ENCODE assay signal across 29 cellular contexts in genomic region chr1:22594396-22594795, GRCh38. TPM values are rescaled to one million over a fixed set of nuclear protein-coding genes. Genes with fewer than 3 reads are reported as not detected.
"Had no signal": no experiment of that assay in that cellular context is flagged by ENCODE, and none has a peak within 500 bp of the region (broad histone marks: within the 10 kb centered on the region; RNA-seq: fewer than 3 reads in every experiment).

No MANE protein-coding gene starts in this region.

- H3K4me3 ChIP-seq: stomach, suprapubic skin, testis, thoracic aorta, thyroid gland, tibial artery, tibial nerve, transverse colon, upper lobe of left lung, upper lobe of right lung, uterus, vagina had no signal

- DNase-seq: stimulated activated CD4-positive, alpha-beta T cell treated with anti-CD3 and anti-CD28 coated beads, Interleukin-2, amount 100 ng/mL, for 48 hours; stimulated activated CD4-positive, alpha-beta T cell treated with anti-CD3 and anti-CD28 coated beads, Interleukin-4, amount 100 ng/mL, for 1 hour; stimulated activated CD4-positive, alpha-beta T cell treated with anti-CD3 and anti-CD28 coated beads, Interleukin-4, amount 100 ng/mL, for 24 hours; stimulated activated CD4-positive, alpha-beta T cell treated with anti-CD3 and anti-CD28 coated beads, Interleukin-4, amount 100 ng/mL, for 4 hours; stimulated activated CD8-positive, alpha-beta memory T cell treated with anti-CD3 and anti-CD28 coated beads, Interleukin-4, amount 100 ng/mL, for 48 hours; stimulated activated naive B cell treated with anti-CD40 and anti-IgM and Interleukin-4, amounts not matched to agents 10 μg/mL and 1 μg/mL and 100 μg/mL, for 72 hours; stimulated activated naive CD4-positive, alpha-beta T cell; stimulated activated naive CD4-positive, alpha-beta T cell treated with Interleukin-2 at 50 U/mL for 16 hours; stimulated activated naive CD8-positive, alpha-beta T cell treated with anti-CD3 and anti-CD28 coated beads, Interleukin-15, amount 100 ng/mL, for 72 hours; stimulated activated naive CD8-positive, alpha-beta T cell treated with anti-CD3 and anti-CD28 coated beads, Interleukin-15, Interleukin-2, amounts not matched to agents 100 U/mL and 50 U/mL, for 24 hours; stomach; substantia nigra; testis; thyroid gland; tibial artery; transverse colon; trophoblast cell; upper lobe of right lung; uterus had no signal

- H3K27me3 ChIP-seq: testis, thyroid gland, uterus, vagina had no signal

- H3K36me3 ChIP-seq: stomach, suprapubic skin, thoracic aorta, thyroid gland, tibial artery, tibial nerve, transverse colon, upper lobe of left lung, upper lobe of right lung, uterus, vagina had no signal

- H3K27ac ChIP-seq: stomach, suprapubic skin, testis, thoracic aorta, thyroid gland, tibial artery, tibial nerve, transverse colon, upper lobe of left lung, upper lobe of right lung, uterus, vagina had no signal

- H3K9me3 ChIP-seq: stomach, suprapubic skin, testis, thoracic aorta, thyroid gland, tibial artery, tibial nerve, transverse colon, upper lobe of left lung, upper lobe of right lung, uterus, vagina had no signal

- ATAC-seq: stimulated activated effector memory CD8-positive, alpha-beta T cell treated with anti-CD3 and anti-CD28 coated beads, Interleukin-12 subunit alpha, Interleukin-12 subunit beta, amount 100 ng/mL, for 72 hours; stimulated activated memory B cell treated with anti-CD40 and anti-IgM and Interleukin-4, amounts not matched to agents 10 μg/mL and 1 μg/mL and 100 μg/mL, for 72 hours; stimulated activated naive B cell treated with anti-CD40 and anti-IgM and Interleukin-4, amounts not matched to agents 10 μg/mL and 1 μg/mL and 100 μg/mL, for 72 hours; stimulated activated naive CD8-positive, alpha-beta T cell treated with anti-CD3 and anti-CD28 coated beads, Interleukin-15, amount 100 ng/mL, for 72 hours; stimulated activated naive CD8-positive, alpha-beta T cell treated with anti-CD3 and anti-CD28 coated beads, Interleukin-15, Interleukin-2, amounts not matched to agents 100 U/mL and 50 U/mL, for 24 hours had no signal

- FAIRE-seq: urothelium cell line had no signal

- H3K4me1 ChIP-seq: stomach, suprapubic skin, testis, thyroid gland, tibial artery, tibial nerve, transverse colon, upper lobe of left lung, upper lobe of right lung, uterus, vagina had no signal

RNA-seq across cellular contexts. Expression of gene EPHA8, which starts 31.1 kb away (rescaled TPM):
- total RNA-seq: stomach, thoracic aorta, thyroid gland, tibial nerve, transverse colon, upper lobe of left lung, upper lobe of right lung, ureter, urinary bladder, vagina had no signal
- polyA plus RNA-seq: stomach, urinary bladder had no signal
